16 cellular contexts compared by ENCODE assay signal in the genomic region with DNA sequence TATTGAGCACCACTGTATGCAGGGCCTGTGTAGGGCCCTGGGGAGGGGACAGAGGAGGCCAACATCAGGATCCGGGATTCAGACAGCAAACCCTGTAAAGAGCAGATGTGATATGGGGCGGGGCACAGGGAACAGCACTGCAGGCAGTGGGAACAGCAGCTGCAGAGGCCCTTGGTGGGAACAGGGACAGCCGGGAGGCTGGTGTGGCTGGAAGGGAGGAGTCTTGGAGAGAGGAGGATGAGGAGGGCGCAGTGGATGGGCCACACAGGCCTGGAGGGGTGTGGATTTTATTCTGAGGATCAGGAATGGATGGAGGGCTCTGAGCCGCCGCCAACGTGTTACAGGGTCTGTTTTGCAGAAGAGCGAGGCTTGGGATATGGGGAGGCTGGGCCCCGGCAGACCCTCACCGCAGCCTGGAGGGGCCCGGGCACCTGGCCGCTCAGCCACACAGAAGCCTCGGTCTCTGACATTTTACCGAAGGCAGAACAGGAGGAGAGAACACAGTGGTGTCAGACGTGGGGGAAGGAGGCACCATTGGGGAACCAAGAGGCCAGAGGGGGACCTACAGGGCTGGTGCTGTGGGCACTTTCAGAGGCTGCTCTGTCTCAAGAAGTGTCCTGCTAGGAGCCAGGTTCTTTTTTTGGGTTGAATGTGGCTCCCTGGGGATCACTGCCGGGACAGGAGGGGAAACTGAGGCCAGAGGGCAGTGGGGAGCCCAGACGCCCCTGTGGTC. TPM values are rescaled to one million over a fixed set of nuclear protein-coding genes. Genes with fewer than 3 reads are reported as not detected.
"Had no signal": no experiment of that assay in that cellular context is flagged by ENCODE, and none has a peak within 500 bp of the region (broad histone marks: within the 10 kb centered on the region; RNA-seq: fewer than 3 reads in every experiment).

No MANE protein-coding gene starts in this region.

- ATAC-seq: naive thymus-derived CD4-positive, alpha-beta T cell; psoas muscle; upper lobe of right lung had no signal

- H3K27ac Mint-ChIP-seq: activated B cell treated with CpG ODN at 0.5 μM for 24 hours; activated CD4-positive, alpha-beta T cell treated with anti-CD3 and anti-CD28 coated beads, Interleukin-2, amount 10 ng/mL, durations not matched to agents 7 days and 5 days; activated T-helper 2 cell treated with anti-CD3 and anti-CD28 coated beads, Interferon-gamma antibody, Interleukin-2, Interleukin-4, amounts not matched to agents 10 μg/mL and 5 μg/mL and 100 μg/mL, durations not matched to agents 14 hours and 24 hours and 36 hours; dendritic cell treated with granulocyte-macrophage colony-stimulating factor and Interleukin-4, amounts not matched to agents 40 ng/mL and 50 ng/mL, for 4 days; naive thymus-derived CD4-positive, alpha-beta T cell; stimulated activated naive CD8-positive, alpha-beta T cell treated with anti-CD3 and anti-CD28 coated beads, Interleukin-15, Interleukin-2, amounts not matched to agents 100 ng/mL and 50 ng/mL, for 24 hours had no signal

- H3K4me1 ChIP-seq: psoas muscle, upper lobe of right lung had no signal

- DNase-seq: activated B cell treated with CpG ODN at 0.5 μM for 24 hours; activated CD4-positive, alpha-beta T cell treated with anti-CD3 and anti-CD28 coated beads, Interleukin-2, amount 10 ng/mL, durations not matched to agents 7 days and 5 days; activated naive CD4-positive, alpha-beta T cell treated with anti-CD3 and anti-CD28 coated beads, Interleukin-2, amount 50 U/mL, for 16 hours; adrenal gland; kidney glomerular epithelial cell; naive thymus-derived CD4-positive, alpha-beta T cell; occipital lobe; psoas muscle; stimulated activated CD4-positive, alpha-beta T cell treated with anti-CD3 and anti-CD28 coated beads, Interleukin-12 subunit alpha, Interleukin-12 subunit beta, amount 100 ng/mL, for 4 hours; T-helper 2 cell; upper lobe of right lung had no signal

- H3K36me3 Mint-ChIP-seq: naive thymus-derived CD4-positive, alpha-beta T cell had no signal

- H3K4me1 Mint-ChIP-seq: central memory CD8-positive, alpha-beta T cell had no signal

- H3K4me3 ChIP-seq: adrenal gland, psoas muscle, upper lobe of right lung had no signal

- H3K9me3 ChIP-seq: adrenal gland, psoas muscle, upper lobe of right lung had no signal

- H3K27ac ChIP-seq: adrenal gland, psoas muscle, upper lobe of right lung had no signal

- H3K4me3 Mint-ChIP-seq: activated B cell treated with CpG ODN at 0.5 μM for 24 hours; activated CD4-positive, alpha-beta T cell treated with anti-CD3 and anti-CD28 coated beads, Interleukin-2, amount 10 ng/mL, durations not matched to agents 7 days and 5 days; central memory CD8-positive, alpha-beta T cell; dendritic cell treated with granulocyte-macrophage colony-stimulating factor and Interleukin-4, amounts not matched to agents 40 ng/mL and 50 ng/mL, for 4 days; stimulated activated naive CD8-positive, alpha-beta T cell treated with anti-CD3 and anti-CD28 coated beads, Interleukin-15, Interleukin-2, amounts not matched to agents 100 ng/mL and 50 ng/mL, for 24 hours had no signal

- H3K9me3 Mint-ChIP-seq: activated B cell treated with CpG ODN at 0.5 μM for 24 hours; activated CD4-positive, alpha-beta T cell treated with anti-CD3 and anti-CD28 coated beads, Interleukin-2, amount 10 ng/mL, durations not matched to agents 7 days and 5 days; activated T-helper 2 cell treated with anti-CD3 and anti-CD28 coated beads, Interferon-gamma antibody, Interleukin-2, Interleukin-4, amounts not matched to agents 10 μg/mL and 5 μg/mL and 100 μg/mL, durations not matched to agents 14 hours and 24 hours and 36 hours; central memory CD8-positive, alpha-beta T cell; dendritic cell treated with granulocyte-macrophage colony-stimulating factor and Interleukin-4, amounts not matched to agents 40 ng/mL and 50 ng/mL, for 4 days; naive thymus-derived CD4-positive, alpha-beta T cell; stimulated activated naive CD8-positive, alpha-beta T cell treated with anti-CD3 and anti-CD28 coated beads, Interleukin-15, Interleukin-2, amounts not matched to agents 100 ng/mL and 50 ng/mL, for 24 hours had no signal

- H3K36me3 ChIP-seq: adrenal gland, upper lobe of right lung had no signal

RNA-seq across cellular contexts. Expression of gene EFNA2, which starts 6.9 kb away (rescaled TPM):
- total RNA-seq: activated B cell treated with CpG ODN at 0.5 μM for 24 hours; activated CD4-positive, alpha-beta T cell treated with anti-CD3 and anti-CD28 coated beads, Interleukin-2, amount 10 ng/mL, durations not matched to agents 7 days and 5 days; activated T-helper 2 cell treated with anti-CD3 and anti-CD28 coated beads, Interferon-gamma antibody, Interleukin-2, Interleukin-4, amounts not matched to agents 10 μg/mL and 5 μg/mL and 100 μg/mL, durations not matched to agents 14 hours and 24 hours and 36 hours; adrenal gland; lower leg skin; naive thymus-derived CD4-positive, alpha-beta T cell; psoas muscle; upper lobe of right lung had no signal
- polyA plus RNA-seq: adrenal gland; naive thymus-derived CD4-positive, alpha-beta T cell; psoas muscle had no signal
